21 cellular contexts compared by ENCODE assay signal in genomic region chr9:21972361-21972760, GRCh38. TPM values are rescaled to one million over a fixed set of nuclear protein-coding genes. Genes with fewer than 3 reads are reported as not detected.
DNase-seq lines count a peak whose midpoint lies in the region; ATAC-seq, FAIRE-seq and TF ChIP-seq lines count a peak whose summit lies in the region.
"Had no signal": no experiment of that assay in that cellular context is flagged by ENCODE, and none has a peak within 500 bp of the region (broad histone marks: within the 10 kb centered on the region; RNA-seq: fewer than 3 reads in every experiment).

No MANE protein-coding gene starts in this region.

- H3K9me2 ChIP-seq in Karpas-422 (replicated peaks; ENCODE audit: insufficient read depth, low read length) = no peaks in the 10 kb centered on the region

- FAIRE-seq in astrocyte (lab: Jason Lieb, UNC) = no peak
- FAIRE-seq: G401.6, HepG2 had no signal

- ATAC-seq in DND-41 (ENCODE audit: insufficient read depth, low read depth) (no peak), HG03439 (IDR thresholded peaks at IDR 0.05; ENCODE audit: unreplicated experiment) (no peak), GM21737 (IDR thresholded peaks at IDR 0.05; ENCODE audit: unreplicated experiment) (no peak)
- ATAC-seq: HCT116, HepG2 had no signal

- peak overlapping the region; percentile 72 for H3K4me3 Mint-ChIP-seq in astrocyte (ENCODE audit: unreplicated experiment)
- H3K4me3 Mint-ChIP-seq in neural crest cell = peak overlapping the region; percentile 35
- H3K4me3 Mint-ChIP-seq: T-helper 1 cell treated with Interleukin-12 subunit alpha and Interleukin-12 subunit beta and Interleukin-4 antibody, amounts not matched to agents 30 μg/mL and 1 μg/mL, for 36 hours had no signal

- no peaks in the 10 kb centered on the region for H3K27me3 ChIP-seq in DND-41 (ENCODE audit: insufficient read depth, low read length, poor library complexity)
- H3K27me3 ChIP-seq in Karpas-422 (ENCODE audit: low read length) = no peaks in the 10 kb centered on the region
- H3K27me3 ChIP-seq in astrocyte (ENCODE audit: insufficient read depth, low read length) = peaks cover 72% of the 10 kb centered on the region

- H3K36me3 Mint-ChIP-seq in astrocyte (ENCODE audit: low read depth, unreplicated experiment) (peaks cover 25% of the 10 kb centered on the region), neural crest cell (ENCODE audit: low read depth) (peaks cover 6% of the 10 kb centered on the region)

- H3K27me3 Mint-ChIP-seq in astrocyte (ENCODE audit: low read depth, unreplicated experiment) (peaks cover 81% of the 10 kb centered on the region), neural crest cell (ENCODE audit: low read depth) (peaks cover 99% of the 10 kb centered on the region)

- H3K4me1 Mint-ChIP-seq in astrocyte (ENCODE audit: low read depth, unreplicated experiment) = peaks cover 4% of the 10 kb centered on the region
- H3K4me1 Mint-ChIP-seq in neural crest cell = peaks cover 27% of the 10 kb centered on the region

- H3K36me3 ChIP-seq in DND-41 (ENCODE audit: insufficient read depth, low read length) = peaks cover 51% of the 10 kb centered on the region
- peaks cover 43% of the 10 kb centered on the region for H3K36me3 ChIP-seq in Karpas-422 (ENCODE audit: insufficient read depth, low read length)
- H3K36me3 ChIP-seq in astrocyte (ENCODE audit: insufficient read depth, low read length) = peaks cover 11% of the 10 kb centered on the region

- no peaks in the 10 kb centered on the region for H3K9me3 ChIP-seq in DND-41 (ENCODE audit: insufficient read depth, low read length, severe bottlenecking)
- no peaks in the 10 kb centered on the region for H3K9me3 ChIP-seq in Karpas-422 (ENCODE audit: low read length)
- peaks cover 8% of the 10 kb centered on the region for H3K9me3 ChIP-seq in astrocyte (ENCODE audit: insufficient read depth, low read depth, low read length)

- H2AFZ ChIP-seq in DND-41 (ENCODE audit: low read depth, low read length) (no peak overlapping the region), Karpas-422 (ENCODE audit: low read length) (no peak overlapping the region), astrocyte (ENCODE audit: low read depth, low read length) (no peak overlapping the region)

- DNase-seq in DND-41 (no peak), Karpas-422 (peak; percentile 26), astrocyte (ENCODE audit: low read depth) (no peak), neural crest cell (ENCODE audit: low read depth, low spot score) (no peak), cortex of kidney (lab: John Stamatoyannopoulos, UW) (no peak)
- DNase-seq: ACHN; DMS 273 treated with DMSO at 0.1 percent for 48 hours; KBM-7; NCI-H1417; NCI-H187; NCI-H526; NK-92 treated with Interleukin-12 subunit alpha and Interleukin-12 subunit beta, amount 100 ng/mL, for 24 hours; RPMI8226; SIG-M5 had no signal

- H3K4me2 ChIP-seq in DND-41 (ENCODE audit: insufficient read depth, low read length) (peak overlapping the region; percentile 68), Karpas-422 (ENCODE audit: low read depth, low read length, poor library complexity, severe bottlenecking) (no peak overlapping the region), astrocyte (ENCODE audit: low read length) (peak overlapping the region; percentile 49)

- no peak for TF ChIP-seq CTCF in DND-41 (IDR thresholded peaks at IDR 0.05; ENCODE audit: borderline replicate concordance, extremely low read depth, low read length, poor library complexity, severe bottlenecking)
- no peak for TF ChIP-seq CTCF in astrocyte (IDR thresholded peaks at IDR 0.05; ENCODE audit: insufficient read depth, low read depth, low read length)
- TF ChIP-seq CTCF in neural crest cell (conservative IDR thresholded peaks at IDR 0.05) = no peak

- H3K27ac ChIP-seq in DND-41 (ENCODE audit: low read length) (peak overlapping the region; percentile 27), Karpas-422 (ENCODE audit: low read length) (no peak overlapping the region), astrocyte (ENCODE audit: low read depth, low read length) (no peak overlapping the region)
- H3K27ac ChIP-seq: C4-2B had no signal

- peaks cover 80% of the 10 kb centered on the region for H3K79me2 ChIP-seq in DND-41 (ENCODE audit: insufficient read depth, low read length)
- peaks cover 58% of the 10 kb centered on the region for H3K79me2 ChIP-seq in Karpas-422 (ENCODE audit: low read length)
- no peaks in the 10 kb centered on the region for H3K79me2 ChIP-seq in astrocyte (ENCODE audit: insufficient read depth, low read length)

- peak overlapping the region; percentile 93 for H3K9ac ChIP-seq in DND-41 (ENCODE audit: low read depth, low read length)
- no peak overlapping the region for H3K9ac ChIP-seq in Karpas-422 (ENCODE audit: low read length)
- H3K9ac ChIP-seq in astrocyte (ENCODE audit: low read length) = peak overlapping the region; percentile 4

- H3K4me1 ChIP-seq in DND-41 (ENCODE audit: insufficient read depth, low read length) (peaks cover 38% of the 10 kb centered on the region), Karpas-422 (ENCODE audit: low read length) (peaks cover 4% of the 10 kb centered on the region; the same call in 1 of the 2 replicates), astrocyte (ENCODE audit: insufficient read depth, low read length) (peaks cover 10% of the 10 kb centered on the region)

- H4K20me1 ChIP-seq in DND-41 (ENCODE audit: insufficient read depth, low read length) = peaks cover 20% of the 10 kb centered on the region
- peaks cover 10% of the 10 kb centered on the region; the same call in 1 of the 2 replicates for H4K20me1 ChIP-seq in Karpas-422 (ENCODE audit: insufficient read depth, low read depth, low read length)
- H4K20me1 ChIP-seq in astrocyte (ENCODE audit: insufficient read depth, low read length) = peaks cover 78% of the 10 kb centered on the region

- H3K27ac Mint-ChIP-seq in astrocyte (ENCODE audit: unreplicated experiment) = peak overlapping the region; percentile 51
- H3K27ac Mint-ChIP-seq in neural crest cell (ENCODE audit: unreplicated experiment) = no peak overlapping the region
- H3K27ac Mint-ChIP-seq: T-helper 1 cell treated with Interleukin-12 subunit alpha and Interleukin-12 subunit beta and Interleukin-4 antibody, amounts not matched to agents 30 μg/mL and 1 μg/mL, for 36 hours had no signal

- peaks cover 29% of the 10 kb centered on the region for H3K9me3 Mint-ChIP-seq in astrocyte (ENCODE audit: unreplicated experiment)
- no peaks in the 10 kb centered on the region for H3K9me3 Mint-ChIP-seq in neural crest cell

- peak overlapping the region; percentile 2 to 61; a peak in 2 of 4 replicates for H3K4me3 ChIP-seq in DND-41 (ENCODE audit: low read depth in 1 of 2, low read length in 2 of 2)
- no peak overlapping the region for H3K4me3 ChIP-seq in Karpas-422 (ENCODE audit: low read length)
- no peak overlapping the region for H3K4me3 ChIP-seq in astrocyte (ENCODE audit: insufficient read depth, low read depth, low read length)

RNA-seq across cellular contexts. Expression of gene CDKN2A, which starts 21.8 kb away (rescaled TPM):
- 88.7 and 254 TPM in 2 replicates for total RNA-seq in Karpas-422 (2014; rRNA removed; shearing (Covaris generic); ENCODE audit: low replicate concordance)
- total RNA-seq in astrocyte (71.6 and 81.4 TPM in 2 replicates), neural crest cell (0.68 TPM in 1 of 2 replicates, not detected in the other)

RNA-seq across cellular contexts. Expression of gene CDKN2B-AS1, which starts 22.2 kb away (rescaled TPM):
- 14.5 and 35.3 TPM in 2 replicates for total RNA-seq in Karpas-422 (2014; rRNA removed; shearing (Covaris generic); ENCODE audit: low replicate concordance)
- total RNA-seq in astrocyte (2.3 TPM in 2 replicates), neural crest cell (0.21 TPM in 1 of 2 replicates, not detected in the other)

RNA-seq across cellular contexts. Expression of gene CDKN2B, which starts 36.7 kb away (rescaled TPM):
- 2.0 and 4.3 TPM in 2 replicates for total RNA-seq in Karpas-422 (2014; rRNA removed; shearing (Covaris generic); ENCODE audit: low replicate concordance)
- 306 and 314 TPM in 2 replicates for total RNA-seq in astrocyte
- total RNA-seq in neural crest cell = not detected in 2 replicates

Comparison
In these comparisons a context has a peak if more than half of its experiments do, and no peak if none do; other contexts are left out.
1. H3K4me3 ChIP-seq: peak in DND-41 (2 of 2); none in Karpas-422 (single experiment) and astrocyte (single experiment).
2. RNA of gene CDKN2A, which starts 21.8 kb away (total RNA-seq): 88.7 to 254 TPM in Karpas-422 and 71.6 to 81.4 TPM in astrocyte; 0.68 TPM in neural crest cell; every median in the first group is over 10 times any median in the second.
3. RNA of gene CDKN2B, which starts 36.7 kb away (total RNA-seq): 306 to 314 TPM in astrocyte; 2.0 to 4.3 TPM in Karpas-422 and not detected in neural crest cell; every median in the first group is over 10 times any median in the second.